Comparison of ENCODE assay signal across 5 cellular contexts in the genomic region with DNA sequence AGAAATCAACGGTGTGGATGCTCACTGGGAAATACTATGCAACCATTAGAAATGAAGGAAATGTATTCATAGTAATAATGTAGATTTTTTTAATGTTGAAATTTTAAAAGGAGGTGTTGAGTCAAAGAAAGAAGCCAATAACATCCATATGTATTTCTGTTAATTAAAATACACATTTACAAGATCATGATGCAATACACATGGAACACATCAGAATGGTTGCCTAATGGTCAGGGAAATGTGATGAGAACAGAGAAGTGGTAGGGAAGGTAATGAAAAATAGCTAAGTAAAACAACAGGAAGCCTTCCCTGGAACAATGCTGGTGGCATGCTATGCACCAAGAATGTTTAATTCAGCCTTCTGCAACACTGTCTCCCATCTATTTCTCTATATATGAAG.
"Had no signal": no experiment of that assay in that cellular context is flagged by ENCODE, and none has a peak within 500 bp of the region (broad histone marks: within the 10 kb centered on the region; RNA-seq: fewer than 3 reads in every experiment).

No MANE protein-coding gene starts in this region.

- H3K9ac ChIP-seq: KMS-11 had no signal

- DNase-seq: KBM-7, KG1 had no signal

- FAIRE-seq: HTR-8/SVneo had no signal

- H3K4me2 ChIP-seq: KMS-11 had no signal

- H3K27ac ChIP-seq: HL-60, KMS-11 had no signal
